Comparison of ENCODE assay signal across 11 cellular contexts in the genomic region with DNA sequence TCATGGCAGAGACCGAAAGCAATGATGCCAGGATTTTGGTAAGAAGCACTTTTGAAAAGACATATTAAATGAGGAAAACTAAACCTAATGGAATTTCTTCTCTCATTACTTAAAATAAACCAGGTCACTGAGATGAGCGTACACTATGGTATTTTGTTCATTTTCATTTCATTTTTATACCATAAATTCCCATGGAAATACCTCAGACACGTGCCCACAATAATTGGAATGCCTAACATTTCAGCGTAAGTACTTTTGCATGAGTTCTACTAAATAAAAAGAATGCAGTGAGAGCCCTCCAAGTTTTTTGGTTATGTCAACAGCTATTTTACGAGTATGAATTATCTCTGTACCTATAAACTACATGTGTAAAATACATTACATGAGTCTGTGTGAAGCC. TPM values are rescaled to one million over a fixed set of nuclear protein-coding genes. Genes with fewer than 3 reads are reported as not detected.
DNase-seq lines count a peak whose midpoint lies in the region; ATAC-seq and TF ChIP-seq lines count a peak whose summit lies in the region.
"Had no signal": no experiment of that assay in that cellular context is flagged by ENCODE, and none has a peak within 500 bp of the region (broad histone marks: within the 10 kb centered on the region; RNA-seq: fewer than 3 reads in every experiment).

No MANE protein-coding gene starts in this region.

- no peaks in the 10 kb centered on the region for H3K9me3 ChIP-seq in gastroesophageal sphincter

- ATAC-seq in gastroesophageal sphincter (no peak), HG03175 (IDR thresholded peaks at IDR 0.05; ENCODE audit: unreplicated experiment) (no peak)

- H3K79me2 ChIP-seq in ACC112 (ENCODE audit: control insufficient read depth, insufficient read depth, low read length, unreplicated experiment): peaks cover 67% of the 10 kb centered on the region

- H3K36me3 Mint-ChIP-seq in activated T-helper 1 cell treated with anti-CD3 and anti-CD28 coated beads, Interleukin-12 subunit alpha, Interleukin-12 subunit beta, Interleukin-2, Interleukin-4 antibody, amounts not matched to agents 30 ng/mL and 10 ng/mL and 1 ng/mL, durations not matched to agents 14 hours and 24 hours and 36 hours (ENCODE audit: low read depth): peaks cover 35% of the 10 kb centered on the region

- H3K4me1 ChIP-seq in ACC112 (ENCODE audit: control insufficient read depth, insufficient read depth, low read length, unreplicated experiment): peaks cover 30% of the 10 kb centered on the region
- peaks cover 0 to 46% (median 3%) of the 10 kb centered on the region in 3 donors for H3K4me1 ChIP-seq in gastroesophageal sphincter

- peak overlapping the region; percentile 84 for H3K4me3 ChIP-seq in ACC112 (ENCODE audit: low read depth, low read length)
- H3K4me3 ChIP-seq in GM08714 (ENCODE audit: low read length): peak overlapping the region; percentile 33; the same call in 1 of the 2 replicates
- H3K4me3 ChIP-seq in gastroesophageal sphincter: peak overlapping the region in 1 of 2 donors; percentile 11

- no peak for DNase-seq in activated T-helper 1 cell treated with anti-CD3 and anti-CD28 coated beads, Interleukin-12 subunit alpha, Interleukin-12 subunit beta, Interleukin-2, Interleukin-4 antibody, amounts not matched to agents 30 ng/mL and 10 ng/mL and 1 ng/mL, durations not matched to agents 14 hours and 24 hours and 36 hours (ENCODE audit: low spot score)
- DNase-seq in kidney glomerular epithelial cell (lab: John Stamatoyannopoulos, UW) (peak; percentile 39), HPDE6-E6E7 (ENCODE audit: extremely low spot score) (no peak)
- no peak for DNase-seq in activated CD4-positive, alpha-beta T cell treated with anti-CD3 and anti-CD28 coated beads for 48 hours
- DNase-seq: GOT3; hippocampal formation; stimulated activated CD4-positive, alpha-beta T cell treated with anti-CD3 and anti-CD28 coated beads, Interleukin-1b, Interleukin-23, amount 100 ng/mL, for 48 hours had no signal

- no peak for TF ChIP-seq EP300 in gastroesophageal sphincter (IDR thresholded peaks at IDR 0.05)

- H3K36me3 ChIP-seq in ACC112 (ENCODE audit: insufficient read depth, low read length) (peaks cover 4% of the 10 kb centered on the region; the same call in 1 of the 2 replicates), gastroesophageal sphincter (peaks cover 0 to 6% of the 10 kb centered on the region in 2 donors)

- intact Hi-C loops in activated T-helper 1 cell treated with anti-CD3 and anti-CD28 coated beads, Interleukin-12 subunit alpha, Interleukin-12 subunit beta, Interleukin-2, Interleukin-4 antibody, amounts not matched to agents 30 ng/mL and 10 ng/mL and 1 ng/mL, durations not matched to agents 14 hours and 24 hours and 36 hours (cut with micrococcal nuclease): no loop called here

- no peak for TF ChIP-seq CTCF in gastroesophageal sphincter (IDR thresholded peaks at IDR 0.05)

- H3K27ac Mint-ChIP-seq in activated T-helper 1 cell treated with anti-CD3 and anti-CD28 coated beads, Interleukin-12 subunit alpha, Interleukin-12 subunit beta, Interleukin-2, Interleukin-4 antibody, amounts not matched to agents 30 ng/mL and 10 ng/mL and 1 ng/mL, durations not matched to agents 14 hours and 24 hours and 36 hours: peak overlapping the region; percentile 92

- 40 to 49% methylated on average over 5 of the region's 5 CpGs for WGBS in gastroesophageal sphincter (ENCODE audit: low coverage in 1 of 2), 2 donors

- no peaks in the 10 kb centered on the region for H3K9me3 Mint-ChIP-seq in activated T-helper 1 cell treated with anti-CD3 and anti-CD28 coated beads, Interleukin-12 subunit alpha, Interleukin-12 subunit beta, Interleukin-2, Interleukin-4 antibody, amounts not matched to agents 30 ng/mL and 10 ng/mL and 1 ng/mL, durations not matched to agents 14 hours and 24 hours and 36 hours

- no peaks in the 10 kb centered on the region for H3K27me3 ChIP-seq in ACC112 (ENCODE audit: insufficient read depth, low read length)
- no peaks in the 10 kb centered on the region for H3K27me3 ChIP-seq in gastroesophageal sphincter

- H3K27ac ChIP-seq in ACC112 (ENCODE audit: low read depth, low read length) (peak overlapping the region; percentile 43), gastroesophageal sphincter (peak overlapping the region in 2 of 4 donors; percentile 36 to 99)

- no peaks in the 10 kb centered on the region for H3K27me3 Mint-ChIP-seq in activated T-helper 1 cell treated with anti-CD3 and anti-CD28 coated beads, Interleukin-12 subunit alpha, Interleukin-12 subunit beta, Interleukin-2, Interleukin-4 antibody, amounts not matched to agents 30 ng/mL and 10 ng/mL and 1 ng/mL, durations not matched to agents 14 hours and 24 hours and 36 hours (ENCODE audit: insufficient read depth)

- peak overlapping the region; percentile 100 for H3K4me3 Mint-ChIP-seq in activated T-helper 1 cell treated with anti-CD3 and anti-CD28 coated beads, Interleukin-12 subunit alpha, Interleukin-12 subunit beta, Interleukin-2, Interleukin-4 antibody, amounts not matched to agents 30 ng/mL and 10 ng/mL and 1 ng/mL, durations not matched to agents 14 hours and 24 hours and 36 hours

- H2AFZ ChIP-seq in ACC112 (ENCODE audit: low read length, unreplicated experiment): no peak overlapping the region

- no peak for TF ChIP-seq POLR2A in gastroesophageal sphincter (IDR thresholded peaks at IDR 0.05)

- peaks cover 62% of the 10 kb centered on the region for H3K4me1 Mint-ChIP-seq in activated T-helper 1 cell treated with anti-CD3 and anti-CD28 coated beads, Interleukin-12 subunit alpha, Interleukin-12 subunit beta, Interleukin-2, Interleukin-4 antibody, amounts not matched to agents 30 ng/mL and 10 ng/mL and 1 ng/mL, durations not matched to agents 14 hours and 24 hours and 36 hours (ENCODE audit: low read depth)

RNA-seq across cellular contexts. Expression of a gene that starts 3.2 kb away (rescaled TPM):
- total RNA-seq in activated T-helper 1 cell treated with anti-CD3 and anti-CD28 coated beads, Interleukin-12 subunit alpha, Interleukin-12 subunit beta, Interleukin-2, Interleukin-4 antibody, amounts not matched to agents 30 ng/mL and 10 ng/mL and 1 ng/mL, durations not matched to agents 14 hours and 24 hours and 36 hours: 67.7 and 73.5 TPM in 2 replicates
- 10 to 100 TPM; 45.9 to 67.1 (median 56.2) TPM for total RNA-seq in gastroesophageal sphincter
